18 cellular contexts compared by ENCODE assay signal in genomic region chr1:41235893-41236292, GRCh38.
"Had no signal": no experiment of that assay in that cellular context is flagged by ENCODE, and none has a peak within 500 bp of the region (broad histone marks: within the 10 kb centered on the region; RNA-seq: fewer than 3 reads in every experiment).

No MANE protein-coding gene starts in this region.

- DNase-seq: dermis blood vessel endothelial cell; dorsolateral prefrontal cortex; effector CD4-positive, alpha-beta T cell; effector memory CD4-positive, alpha-beta T cell; foreskin keratinocyte; heart right ventricle; hippocampal formation; left cardiac atrium; left lung; left ventricle myocardium superior; lower lobe of right lung; midbrain; naive thymus-derived CD4-positive, alpha-beta T cell; natural killer cell had no signal

- H3K4me3 Mint-ChIP-seq: memory B cell; naive thymus-derived CD4-positive, alpha-beta T cell; natural killer cell had no signal

- H3K27me3 Mint-ChIP-seq: memory B cell; naive thymus-derived CD4-positive, alpha-beta T cell had no signal

- H3K27ac ChIP-seq: coronary artery, dorsolateral prefrontal cortex, esophagus muscularis mucosa, foreskin keratinocyte, gastroesophageal sphincter, heart right ventricle, left lung, lower lobe of right lung had no signal

- H3K4me3 ChIP-seq: coronary artery, dorsolateral prefrontal cortex, esophagus muscularis mucosa, gastroesophageal sphincter, heart right ventricle, left lung, lower lobe of right lung had no signal

- H3K36me3 Mint-ChIP-seq: memory B cell, natural killer cell had no signal

- H3K27ac Mint-ChIP-seq: memory B cell, natural killer cell had no signal

- ATAC-seq: foreskin keratinocyte; gastroesophageal sphincter; heart right ventricle; left cardiac atrium; left lung; left ventricle myocardium superior; lower lobe of right lung; naive thymus-derived CD4-positive, alpha-beta T cell; natural killer cell had no signal

- H3K36me3 ChIP-seq: esophagus muscularis mucosa, gastroesophageal sphincter, heart right ventricle, left lung, lower lobe of right lung had no signal

- H3K9me3 ChIP-seq: esophagus muscularis mucosa, gastroesophageal sphincter, heart right ventricle, left lung, lower lobe of right lung had no signal

- H3K27me3 ChIP-seq: dorsolateral prefrontal cortex, esophagus muscularis mucosa, foreskin keratinocyte, gastroesophageal sphincter, heart right ventricle, left lung had no signal
